ENCODE assay signal across 30 cellular contexts in the genomic region with DNA sequence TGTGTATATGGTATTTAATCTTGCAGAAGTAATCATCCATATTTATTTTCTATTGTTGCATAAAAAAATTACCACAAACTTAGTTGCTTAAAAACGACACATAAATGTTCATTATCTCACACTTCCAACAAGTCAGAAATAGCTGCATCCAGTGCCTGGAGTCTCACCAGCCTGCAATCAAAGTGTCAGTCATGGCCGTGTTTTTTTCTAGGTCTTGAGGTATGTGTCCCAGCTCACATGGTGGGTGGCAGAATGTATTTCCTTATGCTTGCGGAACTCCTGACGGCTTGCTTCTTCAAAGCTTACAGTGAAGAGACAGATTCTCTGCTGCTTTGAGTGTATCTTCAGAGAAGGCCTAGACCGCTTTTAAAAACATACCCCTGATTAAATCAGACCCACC.
"Had no signal": no experiment of that assay in that cellular context is flagged by ENCODE, and none has a peak within 500 bp of the region (broad histone marks: within the 10 kb centered on the region; RNA-seq: fewer than 3 reads in every experiment).

No MANE protein-coding gene starts in this region.

- H3K36me3 ChIP-seq: adrenal gland, ascending aorta, brain microvascular endothelial cell, breast epithelium, cardiac muscle cell had no signal

- H3K4me3 ChIP-seq: adrenal gland, ascending aorta, body of pancreas, breast epithelium, cardiac muscle cell had no signal

- H3K27ac ChIP-seq: adrenal gland, ascending aorta, body of pancreas, brain microvascular endothelial cell, breast epithelium, cardiac muscle cell had no signal

- H3K27me3 ChIP-seq: adrenal gland, ascending aorta, body of pancreas, brain microvascular endothelial cell, breast epithelium, cardiac muscle cell had no signal

- H3K4me1 ChIP-seq: adrenal gland, ascending aorta, body of pancreas, breast epithelium had no signal

- DNase-seq: activated effector memory CD4-positive, alpha-beta T cell treated with anti-CD3 and anti-CD28 coated beads, Interleukin-2, amount 50 U/mL, for 16 hours; activated effector memory CD4-positive, alpha-beta T cell treated with Interleukin-2 at 50 U/mL for 16 hours; activated gamma-delta T cell; activated gamma-delta T cell treated with Interleukin-2 at 50 U/mL for 16 hours; activated naive CD4-positive, alpha-beta T cell; activated naive CD4-positive, alpha-beta T cell treated with anti-CD3 and anti-CD28 coated beads for 36 hours; activated naive CD4-positive, alpha-beta T cell treated with anti-CD3 and anti-CD28 coated beads, Interleukin-2, amount 10 ng/mL, durations not matched to agents 7 days and 5 days; activated naive CD4-positive, alpha-beta T cell treated with anti-CD3 and anti-CD28 coated beads, Interleukin-2, amount 50 U/mL, for 16 hours; activated naive CD4-positive, alpha-beta T cell treated with Interleukin-2 at 50 U/mL for 16 hours; activated naive CD8-positive, alpha-beta T cell treated with anti-CD3 and anti-CD28 coated beads for 36 hours; activated naive CD8-positive, alpha-beta T cell treated with anti-CD3 and anti-CD28 coated beads, Interleukin-2, amount 10 ng/mL, durations not matched to agents 7 days and 5 days; activated naive CD8-positive, alpha-beta T cell treated with anti-CD3 and anti-CD28 coated beads, Interleukin-2, amount 50 U/mL, for 24 hours; activated T-cell treated with anti-CD3 and anti-CD28 coated beads for 4 hours; activated T-cell treated with anti-CD3 and anti-CD28 coated beads, Interleukin-2, amount 50 U/mL, for 1 hour; activated T-cell treated with anti-CD3 and anti-CD28 coated beads, Interleukin-2, amount 50 U/mL, for 24 hours; activated T-cell treated with anti-CD3 and anti-CD28 coated beads, Interleukin-2, amount 50 U/mL, for 4 hours; activated T-cell treated with anti-CD3 and anti-CD28 coated beads, Interleukin-2, amount 50 U/mL, for 48 hours; activated T-cell treated with anti-CD3 and anti-CD28 coated beads, Interleukin-2, amount 50 U/mL, for 72 hours; adrenal gland; amniotic stem cell; amygdala; anterior cingulate cortex; aorta; body of pancreas; brain microvascular endothelial cell; central memory CD4-positive, alpha-beta T cell; cerebellar nuclear complex had no signal

- H3K9me3 ChIP-seq: adrenal gland, ascending aorta, body of pancreas, breast epithelium had no signal
